Comparison of ENCODE assay signal across 1 cellular context in genomic region chr10:100995171-100995570, GRCh38.
TF ChIP-seq lines count a peak whose summit lies in the region.

No MANE protein-coding gene starts in this region.

TF ChIP-seq in GM12878, 131 proteins besides CTCF, POLR2A, EP300 and RAD21:
- TF ChIP-seq JUND (IDR thresholded peaks at IDR 0.05; ENCODE audit: low read depth, low read length) = no peak
- TF ChIP-seq PAX5 (IDR thresholded peaks at IDR 0.05; ENCODE audit: borderline replicate concordance, low read depth, low read length) = no peak
